ENCODE assay signal across 17 cellular contexts in the genomic region with DNA sequence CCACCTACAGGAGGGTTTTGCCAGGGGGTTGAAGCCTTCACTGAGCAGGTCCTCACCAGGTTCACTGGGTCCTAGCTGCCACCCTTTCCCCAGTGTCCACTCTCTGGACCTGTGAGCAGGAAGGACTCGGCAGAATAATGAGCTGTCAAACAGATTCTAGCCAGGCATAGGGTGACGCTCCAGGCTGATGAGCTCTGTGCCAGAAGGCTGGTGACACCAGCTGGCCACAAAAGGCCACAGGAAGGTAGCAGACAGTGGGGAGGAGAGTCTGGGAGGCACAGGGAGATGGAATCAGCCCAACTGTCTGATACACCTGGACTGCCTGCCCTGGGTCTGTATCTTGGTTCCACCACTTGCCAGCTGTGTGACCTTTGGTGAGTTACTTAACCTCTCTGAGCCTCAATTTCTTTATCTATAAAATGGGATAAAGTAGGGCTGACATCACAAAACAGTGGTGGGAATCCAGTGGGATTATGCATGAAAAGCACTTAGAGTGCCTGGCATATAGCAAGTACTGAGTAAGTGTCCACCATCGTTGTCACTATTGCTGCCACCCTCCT.
"Had no signal": no experiment of that assay in that cellular context is flagged by ENCODE, and none has a peak within 500 bp of the region (broad histone marks: within the 10 kb centered on the region; RNA-seq: fewer than 3 reads in every experiment).

No MANE protein-coding gene starts in this region.

- H3K27me3 ChIP-seq: cardiac muscle cell, gastrocnemius medialis, right lobe of liver, spleen, upper lobe of left lung had no signal

- H3K4me1 ChIP-seq: gastrocnemius medialis, left ventricle myocardium inferior, upper lobe of left lung had no signal

- H3K9me3 ChIP-seq: gastrocnemius medialis, left ventricle myocardium inferior, psoas muscle, right lobe of liver, spleen, upper lobe of left lung had no signal

- H3K4me3 ChIP-seq: cardiac muscle cell, gastrocnemius medialis, left ventricle myocardium inferior, psoas muscle, right lobe of liver, spleen, upper lobe of left lung had no signal

- H3K27ac ChIP-seq: cardiac muscle cell, gastrocnemius medialis, left ventricle myocardium inferior, psoas muscle, right lobe of liver, spleen, upper lobe of left lung, VCaP had no signal

- DNase-seq: activated CD8-positive, alpha-beta memory T cell treated with anti-CD3 and anti-CD28 coated beads, Interleukin-2, amount 50 U/mL, for 4 hours; activated CD8-positive, alpha-beta T cell treated with anti-CD3 and anti-CD28 coated beads for 36 hours; activated naive CD4-positive, alpha-beta T cell; endodermal cell; gastrocnemius medialis; left ventricle myocardium inferior; occipital lobe; psoas muscle; right lobe of liver; spleen; stimulated activated CD4-positive, alpha-beta T cell treated with anti-CD3 and anti-CD28 coated beads, Interleukin-1b, Interleukin-23, amount 100 ng/mL, for 48 hours; stimulated activated naive B cell treated with anti-CD40 and anti-IgM and Interleukin-4, amounts not matched to agents 10 μg/mL and 1 μg/mL and 100 μg/mL, for 72 hours; T-cell; T1000; upper lobe of left lung had no signal
